ENCODE assay signal across 8 cellular contexts in the genomic region with DNA sequence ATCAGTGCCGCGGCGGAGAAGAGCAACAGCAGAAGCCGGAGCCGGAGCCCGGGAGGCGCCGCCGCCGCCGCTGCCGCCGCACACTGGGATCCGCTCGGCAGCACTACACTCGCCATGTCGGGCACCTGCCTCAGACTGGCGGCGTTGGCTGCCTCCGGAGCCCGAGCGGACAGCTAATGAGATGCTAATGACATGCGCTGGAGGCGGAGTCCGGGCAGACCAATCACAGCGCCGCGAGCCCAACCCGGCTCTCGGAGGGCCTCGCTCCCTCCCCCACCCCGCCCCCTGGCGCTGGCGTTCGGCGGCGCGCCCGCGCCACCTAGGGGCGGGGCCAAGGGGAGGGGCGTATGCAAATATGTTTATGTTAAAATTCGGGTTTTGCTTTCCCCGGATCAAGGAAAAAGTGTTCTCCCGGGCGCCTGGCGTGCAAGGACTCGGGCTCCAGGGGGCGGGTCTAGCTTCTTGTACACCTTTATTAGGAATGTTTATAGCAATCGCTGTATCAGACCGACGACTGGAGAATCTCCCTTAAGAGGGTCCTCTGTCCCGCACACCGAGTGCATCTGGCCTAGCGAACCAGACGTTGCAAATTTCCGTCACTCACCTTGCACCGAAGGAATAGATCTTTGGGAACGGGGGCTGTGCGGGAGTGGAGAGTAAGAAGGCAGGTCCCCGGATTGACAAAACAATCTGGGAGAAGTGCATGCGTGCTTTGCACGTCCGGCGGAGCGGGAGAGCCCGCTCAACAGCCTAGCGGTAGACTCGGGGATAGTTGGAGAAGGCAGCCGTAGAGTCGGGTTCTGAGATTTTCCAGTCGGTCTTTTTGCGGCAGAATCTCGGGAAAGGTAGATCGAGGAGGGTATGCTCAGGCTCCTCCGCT. TPM values are rescaled to one million over a fixed set of nuclear protein-coding genes. Genes with fewer than 3 reads are reported as not detected.
DNase-seq lines count a peak whose midpoint lies in the region; ATAC-seq and TF ChIP-seq lines count a peak whose summit lies in the region.

A gene (minus strand): TSS at position 137 of the 880 bp plus-strand sequence.

- H3K27ac ChIP-seq in CD4-positive, alpha-beta T cell (ENCODE audit: low read depth, low read length) = no peak within 1 kb of the TSS
- H3K27ac ChIP-seq in prostate gland = peak within 1 kb of the TSS; percentile 75 to 79
- peak within 1 kb of the TSS; percentile 73 for H3K27ac ChIP-seq in upper lobe of right lung

- no peak within 1 kb of the TSS for H3K27ac Mint-ChIP-seq in CD4-positive, alpha-beta T cell
- H3K27ac Mint-ChIP-seq in T-helper 1 cell treated with Interleukin-12 subunit alpha and Interleukin-12 subunit beta and Interleukin-4 antibody, amounts not matched to agents 30 μg/mL and 1 μg/mL, for 36 hours = peak within 1 kb of the TSS; percentile 36

- H3K36me3 Mint-ChIP-seq in CD4-positive, alpha-beta T cell (ENCODE audit: low read depth) = no peaks in the 10 kb centered on the region
- H3K36me3 Mint-ChIP-seq in T-helper 1 cell treated with Interleukin-12 subunit alpha and Interleukin-12 subunit beta and Interleukin-4 antibody, amounts not matched to agents 30 μg/mL and 1 μg/mL, for 36 hours (ENCODE audit: low read depth) = no peaks in the 10 kb centered on the region

- peaks cover 41% of the 10 kb centered on the region for H3K27me3 Mint-ChIP-seq in CD4-positive, alpha-beta T cell
- H3K27me3 Mint-ChIP-seq in T-helper 1 cell treated with Interleukin-12 subunit alpha and Interleukin-12 subunit beta and Interleukin-4 antibody, amounts not matched to agents 30 μg/mL and 1 μg/mL, for 36 hours (ENCODE audit: low read depth) = peaks cover 40% of the 10 kb centered on the region

- peak within 1 kb of the TSS; percentile 75 for H3K4me3 Mint-ChIP-seq in CD4-positive, alpha-beta T cell
- H3K4me3 Mint-ChIP-seq in T-helper 1 cell treated with Interleukin-12 subunit alpha and Interleukin-12 subunit beta and Interleukin-4 antibody, amounts not matched to agents 30 μg/mL and 1 μg/mL, for 36 hours = peak within 1 kb of the TSS; percentile 53

- H3K4me3 ChIP-seq in prostate gland = peak within 1 kb of the TSS; percentile 53 to 59
- peak within 1 kb of the TSS; percentile 71 for H3K4me3 ChIP-seq in upper lobe of right lung

- H3K9me3 ChIP-seq in CD4-positive, alpha-beta T cell (ENCODE audit: control insufficient read depth, low read length) = no peaks in the 10 kb centered on the region
- H3K9me3 ChIP-seq in prostate gland (no peaks in the 10 kb centered on the region), upper lobe of right lung (no peaks in the 10 kb centered on the region)

- H3K27me3 ChIP-seq in CD4-positive, alpha-beta T cell (ENCODE audit: control insufficient read depth, insufficient read depth, low read length) = peaks cover 84% of the 10 kb centered on the region
- H3K27me3 ChIP-seq in prostate gland (replicated peaks; ENCODE audit: insufficient read depth) (no peaks in the 10 kb centered on the region), upper lobe of right lung (peaks cover 11% of the 10 kb centered on the region)

- peaks cover 6% of the 10 kb centered on the region for H3K4me1 Mint-ChIP-seq in CD4-positive, alpha-beta T cell (ENCODE audit: low read depth)
- H3K4me1 Mint-ChIP-seq in T-helper 1 cell treated with Interleukin-12 subunit alpha and Interleukin-12 subunit beta and Interleukin-4 antibody, amounts not matched to agents 30 μg/mL and 1 μg/mL, for 36 hours (ENCODE audit: low read depth) = peaks cover 6% of the 10 kb centered on the region

- DNase-seq in CD4-positive, alpha-beta T cell = peak; percentile 41 to 72 (median 66)
- DNase-seq in NCI-H1105 (lab: John Stamatoyannopoulos, UW) (peak; percentile 98), astrocyte of the hippocampus (ENCODE audit: low read depth, low spot score) (peak; percentile 99), hepatic stellate cell (ENCODE audit: low spot score) (peak; percentile 51), prostate gland (ENCODE audit: low spot score) (peak; percentile 98), upper lobe of right lung (peak; percentile 98)

- under 1% methylated on average over 65 of the region's 76 CpGs for WGBS in prostate gland

- H3K9me3 Mint-ChIP-seq in CD4-positive, alpha-beta T cell = peaks cover 2% of the 10 kb centered on the region
- H3K9me3 Mint-ChIP-seq in T-helper 1 cell treated with Interleukin-12 subunit alpha and Interleukin-12 subunit beta and Interleukin-4 antibody, amounts not matched to agents 30 μg/mL and 1 μg/mL, for 36 hours = no peaks in the 10 kb centered on the region

- H3K4me1 ChIP-seq in prostate gland (replicated peaks) (peaks cover 9% of the 10 kb centered on the region), upper lobe of right lung (peaks cover 20% of the 10 kb centered on the region)

- POLR2A ChIA-PET in CD4-positive, alpha-beta T cell (lab: Charles Lee) = no interaction called here

- TF ChIP-seq POLR2A in prostate gland (IDR thresholded peaks at IDR 0.05) = peak; percentile 94

- H3K36me3 ChIP-seq in prostate gland (no peaks in the 10 kb centered on the region), upper lobe of right lung (no peaks in the 10 kb centered on the region)

- intact Hi-C loops in CD4-positive, alpha-beta T cell (cut with DNase I, micrococcal nuclease) = no loop called here
- intact Hi-C loops in prostate gland (cut with DNase I) (loop anchor here (5.0 kb wide), 2 partner anchors 167 to 332 kb away; no protein-coding TSS in a partner anchor), upper lobe of right lung (cut with DNase I) (no loop called here)

- peak; percentile 43 for TF ChIP-seq CTCF in CD4-positive, alpha-beta T cell (IDR thresholded peaks at IDR 0.05)
- TF ChIP-seq CTCF in prostate gland (IDR thresholded peaks at IDR 0.05) (peak; percentile 76 to 98 (median 84)), upper lobe of right lung (IDR thresholded peaks at IDR 0.05) (peak; percentile 56)

- CTCF ChIA-PET in CD4-positive, alpha-beta T cell (lab: Charles Lee) = no interaction called here

- ATAC-seq in CD4-positive, alpha-beta T cell (ENCODE audit: poor library complexity) = peak; percentile 92
- ATAC-seq in GM21515 (IDR thresholded peaks at IDR 0.05; ENCODE audit: unreplicated experiment) (peak; percentile 82), upper lobe of right lung (peak; percentile 94)

RNA-seq across cellular contexts. Expression of the gene that starts here (rescaled TPM):
- total RNA-seq in CD4-positive, alpha-beta T cell = 1 to 10 TPM; 1.1 to 1.4 TPM
- total RNA-seq in prostate gland (100 to 1,000 TPM in 1 of 2 donors, 10 to 100 TPM in 1; 49.6 to 137 TPM), upper lobe of right lung (222 TPM)

Comparison
In these comparisons a context has a peak if more than half of its experiments do, and no peak if none do; other contexts are left out.
1. RNA of the gene that starts here (total RNA-seq): 222 TPM in upper lobe of right lung (single experiment) and 49.6 to 137 TPM in prostate gland; 1.1 to 1.4 TPM in CD4-positive, alpha-beta T cell; every median in the first group is over 10 times any median in the second.
2. Peak in every context shown above with its lines, with median percentiles within 50 percentile points of each other: ATAC-seq, DNase-seq and CTCF ChIP-seq.